In the genomic region with DNA sequence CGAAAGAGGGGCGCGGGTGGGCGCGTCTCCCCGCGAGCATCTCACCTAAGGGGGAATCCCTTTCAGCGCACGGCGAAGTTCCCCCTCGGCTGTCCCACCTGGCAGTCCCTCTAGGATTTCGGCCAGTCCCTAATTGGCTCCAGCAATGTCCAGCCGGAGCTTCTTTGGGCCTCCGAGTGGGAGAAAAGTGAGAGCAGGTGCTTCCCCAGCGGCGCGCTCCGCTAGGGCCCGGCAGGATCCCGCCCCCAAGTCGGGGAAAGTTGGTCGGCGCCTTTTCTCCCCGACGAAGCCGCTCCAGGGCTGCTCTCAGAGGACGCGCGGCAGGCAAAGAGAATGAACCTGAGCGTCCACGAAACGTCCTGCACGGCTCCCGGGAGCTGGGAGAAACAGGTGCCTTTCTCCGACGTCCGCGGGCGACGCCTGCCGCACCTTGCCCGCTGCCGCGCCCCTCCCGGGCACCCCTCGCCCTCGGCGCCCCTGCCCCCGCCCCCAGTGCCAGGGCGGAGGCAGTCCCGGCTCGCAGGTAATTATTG, we compare ENCODE assay signal across 9 cellular contexts. TPM values are rescaled to one million over a fixed set of nuclear protein-coding genes. Genes with fewer than 3 reads are reported as not detected.
DNase-seq lines count a peak whose midpoint lies in the region; ATAC-seq, FAIRE-seq and TF ChIP-seq lines count a peak whose summit lies in the region.
"Had no signal": no experiment of that assay in that cellular context is flagged by ENCODE, and none has a peak within 500 bp of the region (broad histone marks: within the 10 kb centered on the region; RNA-seq: fewer than 3 reads in every experiment).

No MANE protein-coding gene starts in this region.

- no peaks in the 10 kb centered on the region for H3K36me3 Mint-ChIP-seq in activated CD4-positive, alpha-beta memory T cell treated with anti-CD3 and anti-CD28 coated beads, Interleukin-2, amount 10 ng/mL, durations not matched to agents 7 days and 5 days (ENCODE audit: low read depth)
- peaks cover 0 to 3% (median 2%) of the 10 kb centered on the region in 3 donors for H3K36me3 Mint-ChIP-seq in immature natural killer cell

- H3K4me3 Mint-ChIP-seq in activated CD4-positive, alpha-beta memory T cell treated with anti-CD3 and anti-CD28 coated beads, Interleukin-2, amount 10 ng/mL, durations not matched to agents 7 days and 5 days, result peak overlapping the region; percentile 40
- H3K4me3 Mint-ChIP-seq in immature natural killer cell, result peak overlapping the region in 4 of 5 donors; percentile 9 to 69 (median 56)

- DNase-seq in A549 (ENCODE audit: low read depth in 1 of 2, low spot score in 1 of 2) (no peak), immature natural killer cell (no peak), A172 (ENCODE audit: low spot score) (no peak), AG20443 (ENCODE audit: low spot score) (no peak)
- no peak for DNase-seq in activated CD4-positive, alpha-beta memory T cell treated with anti-CD3 and anti-CD28 coated beads, Interleukin-2, amount 10 ng/mL, durations not matched to agents 7 days and 5 days
- DNase-seq in stimulated activated naive CD4-positive, alpha-beta T cell (lab: John Stamatoyannopoulos, UW), result no peak

- FAIRE-seq in A549 (lab: Jason Lieb, UNC), result no peak
- FAIRE-seq: TTC549 had no signal

- no peaks in the 10 kb centered on the region for H3K9me3 Mint-ChIP-seq in activated CD4-positive, alpha-beta memory T cell treated with anti-CD3 and anti-CD28 coated beads, Interleukin-2, amount 10 ng/mL, durations not matched to agents 7 days and 5 days
- peaks cover 0 to 6% (median under 1%) of the 10 kb centered on the region in 6 donors for H3K9me3 Mint-ChIP-seq in immature natural killer cell

- no peaks in the 10 kb centered on the region for H3K27me3 ChIP-seq in subcutaneous abdominal adipose tissue (ENCODE audit: control insufficient read depth in 5 of 5, insufficient read depth in 4 of 5, low read length in 5 of 5)

- H3K27me3 Mint-ChIP-seq in activated CD4-positive, alpha-beta memory T cell treated with anti-CD3 and anti-CD28 coated beads, Interleukin-2, amount 10 ng/mL, durations not matched to agents 7 days and 5 days, result peaks cover 66% of the 10 kb centered on the region
- peaks cover 18 to 48% (median 22%) of the 10 kb centered on the region in 3 donors for H3K27me3 Mint-ChIP-seq in immature natural killer cell (ENCODE audit: low read depth in 3 of 3)

- H3K9ac ChIP-seq in subcutaneous abdominal adipose tissue (ENCODE audit: low read length in 5 of 5), result peak overlapping the region in 3 of 5 donors; percentile 29 to 66 (median 55)

- no peak for ATAC-seq in A549
- peak; percentile 32 for ATAC-seq in GM19025 (IDR thresholded peaks at IDR 0.05; ENCODE audit: low read depth, unreplicated experiment)

- TF ChIP-seq POLR2A in A549 (IDR thresholded peaks at IDR 0.05; ENCODE audit: low read length), result no peak

- peaks cover 0 to 2% (median 0%) of the 10 kb centered on the region in 5 donors for H3K36me3 ChIP-seq in subcutaneous abdominal adipose tissue (ENCODE audit: control insufficient read depth in 5 of 5, insufficient read depth in 5 of 5, low read length in 5 of 5)

- no peak for TF ChIP-seq EP300 in A549 (IDR thresholded peaks at IDR 0.05)

- no peak for TF ChIP-seq RAD21 in A549 (conservative IDR thresholded peaks at IDR 0.05 in 1 of 2, IDR thresholded peaks at IDR 0.05 in 1 of 2)

- TF ChIP-seq CTCF in A549 (IDR thresholded peaks at IDR 0.05), result no peak

- H3K4me2 ChIP-seq in A549, result peak overlapping the region; percentile 79; the same call in 2 of the 3 replicates

- H3K4me3 ChIP-seq in A549 (peak overlapping the region; percentile 47), subcutaneous abdominal adipose tissue (ENCODE audit: low read depth in 1 of 5, low read length in 5 of 5) (peak overlapping the region in 4 of 5 donors; percentile 49 to 67 (median 63))

- H3K4me1 Mint-ChIP-seq in activated CD4-positive, alpha-beta memory T cell treated with anti-CD3 and anti-CD28 coated beads, Interleukin-2, amount 10 ng/mL, durations not matched to agents 7 days and 5 days, result peaks cover 20% of the 10 kb centered on the region
- H3K4me1 Mint-ChIP-seq in immature natural killer cell, result peaks cover 5 to 16% of the 10 kb centered on the region in 2 donors

- POLR2A ChIA-PET in A549 (lab: Yijun Ruan, JAX), result no interaction called here
- POLR2A ChIA-PET in activated CD4-positive, alpha-beta memory T cell treated with anti-CD3 and anti-CD28 coated beads, Interleukin-2, amount 10 ng/mL, durations not matched to agents 7 days and 5 days (lab: Charles Lee), result no interaction called here

- H3K27ac ChIP-seq in A549 (peak overlapping the region in 1 of 2 experiments; percentile 64; a peak in 2 of 6 replicates), subcutaneous abdominal adipose tissue (ENCODE audit: low read depth, low read length) (peak overlapping the region; percentile 76)

- WGBS in A549 (ENCODE audit: missing lambda C conversion rate), result 93% methylated on average over 12 of the region's 52 CpGs

- CTCF ChIA-PET in A549 (lab: Yijun Ruan, JAX), result no interaction called here
- CTCF ChIA-PET in activated CD4-positive, alpha-beta memory T cell treated with anti-CD3 and anti-CD28 coated beads, Interleukin-2, amount 10 ng/mL, durations not matched to agents 7 days and 5 days (lab: Charles Lee), result no interaction called here

- no peak overlapping the region for H3K27ac Mint-ChIP-seq in activated CD4-positive, alpha-beta memory T cell treated with anti-CD3 and anti-CD28 coated beads, Interleukin-2, amount 10 ng/mL, durations not matched to agents 7 days and 5 days
- H3K27ac Mint-ChIP-seq in immature natural killer cell, result no peak overlapping the region

- H3K9me3 ChIP-seq in A549 (no peaks in the 10 kb centered on the region), subcutaneous abdominal adipose tissue (ENCODE audit: control insufficient read depth in 5 of 5, low read length in 5 of 5) (no peaks in the 10 kb centered on the region)

- H3K4me1 ChIP-seq in A549, result no peaks in the 10 kb centered on the region
- peaks cover 0 to 36% (median 17%) of the 10 kb centered on the region in 5 donors for H3K4me1 ChIP-seq in subcutaneous abdominal adipose tissue (ENCODE audit: control insufficient read depth in 5 of 5, insufficient read depth in 5 of 5, low read length in 5 of 5)

TF ChIP-seq in A549, 52 proteins besides CTCF, POLR2A, EP300 and RAD21:
- TF ChIP-seq CHD2 (IDR thresholded peaks at IDR 0.05; ENCODE audit: low read length, partially characterized antibody) (no peak), EHMT2 (IDR thresholded peaks at IDR 0.05; ENCODE audit: low read depth) (no peak), CEBPB (IDR thresholded peaks at IDR 0.05) (no peak), RNF2 (IDR thresholded peaks at IDR 0.05; ENCODE audit: borderline replicate concordance, low read depth) (no peak), TP53 (CRISPR knock-in tag; IDR thresholded peaks at IDR 0.05) (no peak), SREBF2 (IDR thresholded peaks at IDR 0.05) (no peak), MAFK (IDR thresholded peaks at IDR 0.05; ENCODE audit: partially characterized antibody) (no peak), FOXS1 (CRISPR knock-in tag; IDR thresholded peaks at IDR 0.05) (no peak), HOXB5 (CRISPR knock-in tag; IDR thresholded peaks at IDR 0.05) (no peak), CBX2 (IDR thresholded peaks at IDR 0.05; ENCODE audit: borderline replicate concordance, low read depth) (no peak), POLR2AphosphoS2 (conservative IDR thresholded peaks at IDR 0.05; ENCODE audit: low read length) (no peak), NR3C1 (IDR thresholded peaks at IDR 0.05) (no peak), RARB (CRISPR knock-in tag; IDR thresholded peaks at IDR 0.05) (no peak), MAZ (IDR thresholded peaks at IDR 0.05; ENCODE audit: borderline replicate concordance, low read depth, low read length) (no peak), HES2 (IDR thresholded peaks at IDR 0.05) (no peak)
- TF ChIP-seq, protein P1, sequence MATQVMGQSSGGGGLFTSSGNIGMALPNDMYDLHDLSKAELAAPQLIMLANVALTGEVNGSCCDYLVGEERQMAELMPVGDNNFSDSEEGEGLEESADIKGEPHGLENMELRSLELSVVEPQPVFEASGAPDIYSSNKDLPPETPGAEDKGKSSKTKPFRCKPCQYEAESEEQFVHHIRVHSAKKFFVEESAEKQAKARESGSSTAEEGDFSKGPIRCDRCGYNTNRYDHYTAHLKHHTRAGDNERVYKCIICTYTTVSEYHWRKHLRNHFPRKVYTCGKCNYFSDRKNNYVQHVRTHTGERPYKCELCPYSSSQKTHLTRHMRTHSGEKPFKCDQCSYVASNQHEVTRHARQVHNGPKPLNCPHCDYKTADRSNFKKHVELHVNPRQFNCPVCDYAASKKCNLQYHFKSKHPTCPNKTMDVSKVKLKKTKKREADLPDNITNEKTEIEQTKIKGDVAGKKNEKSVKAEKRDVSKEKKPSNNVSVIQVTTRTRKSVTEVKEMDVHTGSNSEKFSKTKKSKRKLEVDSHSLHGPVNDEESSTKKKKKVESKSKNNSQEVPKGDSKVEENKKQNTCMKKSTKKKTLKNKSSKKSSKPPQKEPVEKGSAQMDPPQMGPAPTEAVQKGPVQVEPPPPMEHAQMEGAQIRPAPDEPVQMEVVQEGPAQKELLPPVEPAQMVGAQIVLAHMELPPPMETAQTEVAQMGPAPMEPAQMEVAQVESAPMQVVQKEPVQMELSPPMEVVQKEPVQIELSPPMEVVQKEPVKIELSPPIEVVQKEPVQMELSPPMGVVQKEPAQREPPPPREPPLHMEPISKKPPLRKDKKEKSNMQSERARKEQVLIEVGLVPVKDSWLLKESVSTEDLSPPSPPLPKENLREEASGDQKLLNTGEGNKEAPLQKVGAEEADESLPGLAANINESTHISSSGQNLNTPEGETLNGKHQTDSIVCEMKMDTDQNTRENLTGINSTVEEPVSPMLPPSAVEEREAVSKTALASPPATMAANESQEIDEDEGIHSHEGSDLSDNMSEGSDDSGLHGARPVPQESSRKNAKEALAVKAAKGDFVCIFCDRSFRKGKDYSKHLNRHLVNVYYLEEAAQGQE (IDR thresholded peaks at IDR 0.05), result no peak

RNA-seq across cellular contexts. Expression of gene KL, which starts 0.4 kb away (rescaled TPM):
- polyA plus RNA-seq in A549 (2011; rRNA removed) (0.01 and 0.04 TPM in 2 replicates), A549 (2017; fragmentation: RNase III; extraction: RNeasy Plus Mini Kit Qiagen cat#74134 plus additional on column Dnase treatment) (not detected in 3 replicates), immature natural killer cell (1 to 10 TPM in 1 of 3 donors, not detected in 2; 1.8 TPM)
- not detected in 2 replicates for polyA plus RNA-seq in A549 (2012; cell fraction: cytosol; rRNA removed)
- not detected in 2 replicates for polyA plus RNA-seq in A549 (2012; cell fraction: nucleus; rRNA removed)
- not detected in 2 replicates for polyA minus RNA-seq in A549 (2011; rRNA and poly(A)+ RNA removed)
- total RNA-seq in activated CD4-positive, alpha-beta memory T cell treated with anti-CD3 and anti-CD28 coated beads, Interleukin-2, amount 10 ng/mL, durations not matched to agents 7 days and 5 days, result under 1 TPM; 0.05 to 0.08 TPM
- 0.05 TPM in 1 of 2 replicates, not detected in the other for total RNA-seq in A172 (2014; rRNA removed; shearing (Covaris generic))
